ENCODE assay signal across 1 cellular context in genomic region chr9:130732131-130732530, GRCh38.
TF ChIP-seq lines count a peak whose summit lies in the region.

No MANE protein-coding gene starts in this region.

TF ChIP-seq in GM23338, 12 proteins besides CTCF, POLR2A, EP300 and RAD21 (continued from another document):
- TF ChIP-seq ZNF462 (CRISPR knock-in tag; IDR thresholded peaks at IDR 0.05) (no peak), NANOG (IDR thresholded peaks at IDR 0.05; ENCODE audit: borderline replicate concordance) (no peak), JUNB (IDR thresholded peaks at IDR 0.05; ENCODE audit: unreplicated experiment) (no peak), EZH2 (IDR thresholded peaks at IDR 0.05; ENCODE audit: low read depth, unreplicated experiment) (no peak), ZNF331 (CRISPR knock-in tag; IDR thresholded peaks at IDR 0.05; ENCODE audit: low read depth) (no peak), ZNF114 (CRISPR knock-in tag; IDR thresholded peaks at IDR 0.05) (no peak), STAT1 (IDR thresholded peaks at IDR 0.05; ENCODE audit: unreplicated experiment) (no peak), CREB1 (CRISPR knock-in tag; IDR thresholded peaks at IDR 0.05; ENCODE audit: low read depth) (no peak)
